Comparison of ENCODE assay signal across 13 cellular contexts in the genomic region with DNA sequence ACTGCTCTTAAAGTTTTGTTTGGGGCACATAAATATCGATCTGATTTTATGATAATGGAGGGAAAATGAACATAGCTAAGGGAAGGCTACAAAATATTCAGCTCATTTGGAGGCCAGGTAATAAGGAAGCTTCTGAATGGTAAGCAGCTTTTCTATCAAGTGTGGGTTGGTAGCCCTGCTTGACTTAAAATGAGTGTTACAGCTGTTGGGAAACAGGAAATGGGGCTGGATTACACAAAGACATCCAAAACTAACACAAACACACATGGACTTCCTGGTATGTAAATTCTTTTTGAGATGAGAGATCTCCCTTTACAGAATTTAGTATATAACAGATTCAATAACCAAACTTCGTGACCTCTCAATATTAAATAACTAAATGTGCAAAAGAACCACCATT. TPM values are rescaled to one million over a fixed set of nuclear protein-coding genes. Genes with fewer than 3 reads are reported as not detected.
DNase-seq lines count a peak whose midpoint lies in the region; TF ChIP-seq lines count a peak whose summit lies in the region.
"Had no signal": no experiment of that assay in that cellular context is flagged by ENCODE, and none has a peak within 500 bp of the region (broad histone marks: within the 10 kb centered on the region; RNA-seq: fewer than 3 reads in every experiment).

No MANE protein-coding gene starts in this region.

- no peaks in the 10 kb centered on the region for H3K9me3 Mint-ChIP-seq in nephron
- H3K9me3 Mint-ChIP-seq: mesothelial cell of epicardium had no signal

- intact Hi-C loops in sigmoid colon (cut with DNase I): no loop called here

- WGBS in sigmoid colon, 2 donors: 73 to 81% methylated on average over 2 of the region's 2 CpGs

- TF ChIP-seq CTCF in choroid plexus epithelial cell (conservative IDR thresholded peaks at IDR 0.05; ENCODE audit: low read depth, low read length) (no peak), nephron (IDR thresholded peaks at IDR 0.05; ENCODE audit: unreplicated experiment in 3 of 3) (no peak), sigmoid colon (IDR thresholded peaks at IDR 0.05) (no peak)

- no peak for TF ChIP-seq POLR2A in sigmoid colon (IDR thresholded peaks at IDR 0.05)

- TF ChIP-seq EP300 in sigmoid colon (IDR thresholded peaks at IDR 0.05): no peak

- H3K9me3 ChIP-seq in sigmoid colon: no peaks in the 10 kb centered on the region
- H3K9me3 ChIP-seq: heart right ventricle, MG63 had no signal

- H3K27me3 Mint-ChIP-seq in nephron (ENCODE audit: low read depth): no peaks in the 10 kb centered on the region

- H3K36me3 ChIP-seq in sigmoid colon: peaks cover 0 to 25% (median 0%) of the 10 kb centered on the region in 4 donors

- no peaks in the 10 kb centered on the region for H3K27me3 ChIP-seq in sigmoid colon
- H3K27me3 ChIP-seq: MG63 had no signal

- peaks cover 10% of the 10 kb centered on the region for H3K4me1 Mint-ChIP-seq in nephron
- H3K4me1 Mint-ChIP-seq: mesothelial cell of epicardium had no signal

- H3K27ac ChIP-seq in sigmoid colon: no peak overlapping the region

- H3K4me3 Mint-ChIP-seq in nephron: no peak overlapping the region
- H3K4me3 Mint-ChIP-seq: mesothelial cell of epicardium had no signal

- no peak overlapping the region for H3K4me3 ChIP-seq in choroid plexus epithelial cell (ENCODE audit: low read depth, low read length)
- H3K4me3 ChIP-seq in sigmoid colon: no peak overlapping the region
- H3K4me3 ChIP-seq: heart right ventricle, MG63 had no signal

- peaks cover 0 to 2% (median 0%) of the 10 kb centered on the region in 4 donors for H3K4me1 ChIP-seq in sigmoid colon

- H3K27ac Mint-ChIP-seq in nephron: peak overlapping the region in 2 of 3 experiments; percentile 43 to 71
- H3K27ac Mint-ChIP-seq: mesothelial cell of epicardium had no signal

- DNase-seq in SIG-M5 treated with dmso at 0.1 percent for 504 hours (lab: John Stamatoyannopoulos, UW; ENCODE audit: unreplicated experiment) (peak; percentile 16), SIG-M5 (lab: John Stamatoyannopoulos, UW) (no peak), LHCN-M2 (ENCODE audit: low read depth) (peak; percentile 54), choroid plexus epithelial cell (ENCODE audit: low read depth) (peak; percentile 80), sigmoid colon (no peak), LoVo (ENCODE audit: low spot score) (no peak), NCI-H510A treated with DMSO at 0.1 percent for 48 hours (lab: John Stamatoyannopoulos, UW) (no peak)
- DNase-seq: heart right ventricle, MG63, small intestine, T1000 had no signal

- peaks cover 17% of the 10 kb centered on the region for H3K36me3 Mint-ChIP-seq in nephron (ENCODE audit: low read depth)

RNA-seq across cellular contexts. Expression of gene FGF16, which starts 58.0 kb away (rescaled TPM):
- total RNA-seq in LHCN-M2 (2014; rRNA removed): not detected in 2 replicates
- not detected for polyA plus RNA-seq in LHCN-M2 (2012)
- total RNA-seq in sigmoid colon: under 1 TPM in 1 of 4 donors, not detected in 3; 0.71 TPM
- under 1 TPM in 1 of 3 donors, not detected in 2; 0.03 TPM for polyA plus RNA-seq in sigmoid colon
- total RNA-seq: mesothelial cell of epicardium had no signal

Comparison
In these comparisons a context has a peak if more than half of its experiments do, and no peak if none do; other contexts are left out.
1. DNase-seq: peak in SIG-M5 treated with dmso at 0.1 percent for 504 hours (single experiment), LHCN-M2 (single experiment) and choroid plexus epithelial cell (single experiment); none in SIG-M5 (single experiment), sigmoid colon (single experiment), LoVo (single experiment) and NCI-H510A treated with DMSO at 0.1 percent for 48 hours (single experiment).